In genomic region chr5:57778528-57779175, GRCh38 we compare ENCODE assay signal across 2 cellular contexts.
TF ChIP-seq lines count a peak whose summit lies in the region.

No MANE protein-coding gene starts in this region.

TF ChIP-seq in IMR-90, 13 proteins besides CTCF, POLR2A, EP300 and RAD21:
- TF ChIP-seq CEBPB (IDR thresholded peaks at IDR 0.05; ENCODE audit: low read depth, low read length) = peak; percentile 91
- TF ChIP-seq MXI1 (IDR thresholded peaks at IDR 0.05; ENCODE audit: borderline replicate concordance, low read depth, low read length) = no peak
- TF ChIP-seq BHLHE40 (IDR thresholded peaks at IDR 0.05; ENCODE audit: low read depth, low read length) = no peak

TF ChIP-seq in K562, 482 proteins besides CTCF, POLR2A, EP300 and RAD21:
- peak; percentile 58 for TF ChIP-seq CEBPB (tag; IDR thresholded peaks at IDR 0.05)
- no peak for TF ChIP-seq E2F6 (IDR thresholded peaks at IDR 0.05; ENCODE audit: borderline replicate concordance in 1 of 2, extremely low read depth in 1 of 2, insufficient read depth in 1 of 2, insufficient read length in 1 of 2, low read depth in 1 of 2, low read length in 1 of 2, poor library complexity in 1 of 2, severe bottlenecking in 1 of 2)
